Comparison of ENCODE assay signal across 1 cellular context in the genomic region with DNA sequence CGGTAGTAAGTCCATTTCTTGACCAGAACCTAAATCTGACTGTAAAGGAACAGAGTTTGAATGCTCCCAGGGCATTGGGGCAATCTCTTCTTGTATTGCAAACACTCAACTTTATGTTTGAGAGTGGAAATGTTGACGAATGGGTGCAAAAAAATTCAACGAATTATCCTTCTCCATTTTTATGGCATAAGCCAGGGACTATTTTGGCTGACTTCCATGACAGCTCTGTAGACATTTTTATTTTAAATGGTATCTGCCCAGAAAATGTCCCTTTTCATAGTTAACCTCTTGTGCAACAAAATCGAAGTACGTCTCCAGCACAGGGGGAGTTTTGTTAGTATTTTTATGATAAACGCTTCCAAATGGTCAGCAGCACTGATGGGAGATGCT.
TF ChIP-seq lines count a peak whose summit lies in the region.

No MANE protein-coding gene starts in this region.

TF ChIP-seq in H1, 55 proteins besides CTCF, POLR2A, EP300 and RAD21:
- TF ChIP-seq SUZ12 (IDR thresholded peaks at IDR 0.05; ENCODE audit: low read length) (no peak), GABPA (IDR thresholded peaks at IDR 0.05; ENCODE audit: borderline replicate concordance, insufficient read depth, low read length) (no peak), EZH2 (IDR thresholded peaks at IDR 0.05; ENCODE audit: low read depth, low read length, severe bottlenecking) (no peak), KDM1A (IDR thresholded peaks at IDR 0.05; ENCODE audit: borderline replicate concordance, low read length) (no peak), POU5F1 (IDR thresholded peaks at IDR 0.05; ENCODE audit: low read depth, low read length) (no peak), ASH2L (IDR thresholded peaks at IDR 0.05; ENCODE audit: low read length) (no peak), CEBPB (IDR thresholded peaks at IDR 0.05; ENCODE audit: low read depth, low read length) (no peak)
- TF ChIP-seq, protein P1, sequence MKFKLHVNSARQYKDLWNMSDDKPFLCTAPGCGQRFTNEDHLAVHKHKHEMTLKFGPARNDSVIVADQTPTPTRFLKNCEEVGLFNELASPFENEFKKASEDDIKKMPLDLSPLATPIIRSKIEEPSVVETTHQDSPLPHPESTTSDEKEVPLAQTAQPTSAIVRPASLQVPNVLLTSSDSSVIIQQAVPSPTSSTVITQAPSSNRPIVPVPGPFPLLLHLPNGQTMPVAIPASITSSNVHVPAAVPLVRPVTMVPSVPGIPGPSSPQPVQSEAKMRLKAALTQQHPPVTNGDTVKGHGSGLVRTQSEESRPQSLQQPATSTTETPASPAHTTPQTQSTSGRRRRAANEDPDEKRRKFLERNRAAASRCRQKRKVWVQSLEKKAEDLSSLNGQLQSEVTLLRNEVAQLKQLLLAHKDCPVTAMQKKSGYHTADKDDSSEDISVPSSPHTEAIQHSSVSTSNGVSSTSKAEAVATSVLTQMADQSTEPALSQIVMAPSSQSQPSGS (IDR thresholded peaks at IDR 0.05; ENCODE audit: low read length): no peak
